1 cellular context compared by ENCODE assay signal in the genomic region with DNA sequence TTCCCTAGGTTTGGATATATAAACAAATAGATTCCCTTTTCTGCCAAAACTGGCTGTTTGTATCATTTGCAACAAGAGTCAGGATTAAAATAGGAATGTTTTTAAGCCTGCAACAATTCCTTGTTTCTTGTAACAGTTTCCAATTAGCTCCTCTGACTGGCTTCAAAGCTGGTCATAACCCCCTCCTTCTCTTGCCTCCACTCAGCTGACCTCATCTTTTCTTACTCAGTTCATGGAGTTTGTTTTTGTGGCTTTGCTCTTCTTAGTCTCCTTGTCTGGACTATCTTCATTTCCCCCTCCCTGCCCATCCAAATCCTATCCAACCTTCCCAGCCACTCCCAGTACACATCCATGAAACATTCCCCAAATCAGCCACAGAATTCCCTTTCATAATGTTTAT.
TF ChIP-seq lines count a peak whose summit lies in the region.

No MANE protein-coding gene starts in this region.

TF ChIP-seq in SK-N-SH, 30 proteins besides CTCF, POLR2A, EP300 and RAD21 (continued from another document):
- TF ChIP-seq, protein P1, sequence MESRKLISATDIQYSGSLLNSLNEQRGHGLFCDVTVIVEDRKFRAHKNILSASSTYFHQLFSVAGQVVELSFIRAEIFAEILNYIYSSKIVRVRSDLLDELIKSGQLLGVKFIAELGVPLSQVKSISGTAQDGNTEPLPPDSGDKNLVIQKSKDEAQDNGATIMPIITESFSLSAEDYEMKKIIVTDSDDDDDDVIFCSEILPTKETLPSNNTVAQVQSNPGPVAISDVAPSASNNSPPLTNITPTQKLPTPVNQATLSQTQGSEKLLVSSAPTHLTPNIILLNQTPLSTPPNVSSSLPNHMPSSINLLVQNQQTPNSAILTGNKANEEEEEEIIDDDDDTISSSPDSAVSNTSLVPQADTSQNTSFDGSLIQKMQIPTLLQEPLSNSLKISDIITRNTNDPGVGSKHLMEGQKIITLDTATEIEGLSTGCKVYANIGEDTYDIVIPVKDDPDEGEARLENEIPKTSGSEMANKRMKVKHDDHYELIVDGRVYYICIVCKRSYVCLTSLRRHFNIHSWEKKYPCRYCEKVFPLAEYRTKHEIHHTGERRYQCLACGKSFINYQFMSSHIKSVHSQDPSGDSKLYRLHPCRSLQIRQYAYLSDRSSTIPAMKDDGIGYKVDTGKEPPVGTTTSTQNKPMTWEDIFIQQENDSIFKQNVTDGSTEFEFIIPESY (IDR thresholded peaks at IDR 0.05; ENCODE audit: borderline replicate concordance, low read depth): no peak
- TF ChIP-seq PBX3 (IDR thresholded peaks at IDR 0.05): no peak
- TF ChIP-seq NFIC (IDR thresholded peaks at IDR 0.05; ENCODE audit: borderline replicate concordance): no peak
- TF ChIP-seq ELF1 (IDR thresholded peaks at IDR 0.05): no peak
- TF ChIP-seq YY1 (IDR thresholded peaks at IDR 0.05; ENCODE audit: low read depth): no peak
- TF ChIP-seq RCOR1 (IDR thresholded peaks at IDR 0.05; ENCODE audit: low read length): no peak
- TF ChIP-seq TEAD4 (IDR thresholded peaks at IDR 0.05; ENCODE audit: borderline replicate concordance, insufficient read depth): no peak
- no peak for TF ChIP-seq RXRA (IDR thresholded peaks at IDR 0.05; ENCODE audit: borderline replicate concordance, low read depth)
- no peak for TF ChIP-seq JUND (IDR thresholded peaks at IDR 0.05)
- no peak for TF ChIP-seq SIN3A (IDR thresholded peaks at IDR 0.05; ENCODE audit: borderline replicate concordance, low read depth, low read length)
- TF ChIP-seq MXI1 (IDR thresholded peaks at IDR 0.05; ENCODE audit: low read depth, low read length): no peak
- TF ChIP-seq TAF1 (IDR thresholded peaks at IDR 0.05; ENCODE audit: borderline replicate concordance, low read depth, low read length): no peak
